ENCODE assay signal across 13 cellular contexts in the genomic region with DNA sequence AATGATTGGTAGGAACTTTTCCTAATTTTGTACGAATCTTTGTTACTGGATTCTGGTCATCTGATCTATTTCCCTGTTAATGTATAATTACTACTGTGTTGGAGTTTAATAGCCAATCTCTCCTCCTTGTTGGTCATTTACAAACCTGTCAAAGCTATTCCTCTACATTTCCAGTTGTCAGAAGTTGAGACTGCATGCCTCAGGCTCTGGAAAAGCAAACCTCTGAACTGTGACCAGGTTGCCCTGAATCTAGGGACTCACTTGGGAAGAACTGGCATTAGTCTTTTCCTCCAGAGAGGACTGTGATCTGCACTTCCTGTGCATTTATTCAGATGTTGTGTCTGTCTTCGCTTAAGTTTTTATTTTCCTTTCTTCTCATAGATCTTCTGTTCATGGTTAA.
"Had no signal": no experiment of that assay in that cellular context is flagged by ENCODE, and none has a peak within 500 bp of the region (broad histone marks: within the 10 kb centered on the region; RNA-seq: fewer than 3 reads in every experiment).

No MANE protein-coding gene starts in this region.

- H3K9me3 ChIP-seq: ascending aorta, heart right ventricle, ovary, sigmoid colon, spleen, thyroid gland had no signal

- H3K27me3 ChIP-seq: ascending aorta, heart right ventricle, ovary, sigmoid colon, thyroid gland had no signal

- DNase-seq: activated CD4-positive, alpha-beta T cell treated with anti-CD3 and anti-CD28 coated beads, Interleukin-2, amount 50 U/mL, for 1 hour; activated gamma-delta T cell; cortex of kidney; effector CD8-positive, alpha-beta T cell; heart right ventricle; naive B cell; ovary; sigmoid colon; stimulated activated naive B cell treated with anti-CD40 and anti-IgM and Interleukin-4, amounts not matched to agents 10 μg/mL and 1 μg/mL and 100 μg/mL, for 72 hours; T1000 had no signal

- ATAC-seq: stimulated activated naive B cell treated with anti-CD40 and anti-IgM and Interleukin-4, amounts not matched to agents 10 μg/mL and 1 μg/mL and 100 μg/mL, for 72 hours had no signal

- H3K27ac ChIP-seq: ascending aorta, heart right ventricle, ovary, spleen, thyroid gland had no signal

- H3K4me3 ChIP-seq: ovary, sigmoid colon, thyroid gland had no signal

- H3K36me3 ChIP-seq: heart right ventricle, ovary, spleen, thyroid gland had no signal
